In the genomic region with DNA sequence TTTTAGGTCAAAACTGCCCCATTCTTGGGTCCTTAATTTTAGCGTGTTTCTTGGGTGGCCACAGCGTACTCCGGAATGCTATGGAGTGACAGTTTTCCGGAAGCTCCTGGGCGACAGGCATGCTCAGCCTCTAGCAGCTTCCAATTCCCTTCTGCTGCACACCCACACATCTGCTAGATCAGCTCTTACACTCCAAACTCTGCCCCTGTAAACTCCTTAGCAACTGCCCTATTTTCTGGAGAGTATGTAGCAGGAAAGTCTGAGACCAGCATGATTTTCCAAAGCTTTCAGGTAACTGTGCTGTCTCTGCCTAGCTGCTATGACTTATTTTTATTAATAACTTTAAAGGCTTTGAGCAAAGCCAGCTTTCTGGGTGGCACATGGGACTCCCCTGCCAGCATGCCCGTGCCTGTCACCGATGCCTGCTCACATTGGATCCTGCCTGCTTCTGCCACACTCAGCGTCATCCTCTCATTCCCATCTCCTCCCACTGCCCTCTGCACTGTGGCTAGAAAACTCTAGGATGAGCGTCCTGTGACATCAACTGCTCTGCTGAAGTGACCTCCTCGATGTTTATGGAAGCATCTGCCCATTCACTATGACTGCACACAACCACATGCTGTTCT, we compare ENCODE assay signal across 21 cellular contexts. TPM values are rescaled to one million over a fixed set of nuclear protein-coding genes. Genes with fewer than 3 reads are reported as not detected.
DNase-seq lines count a peak whose midpoint lies in the region; ATAC-seq and TF ChIP-seq lines count a peak whose summit lies in the region.
"Had no signal": no experiment of that assay in that cellular context is flagged by ENCODE, and none has a peak within 500 bp of the region (broad histone marks: within the 10 kb centered on the region; RNA-seq: fewer than 3 reads in every experiment).

No MANE protein-coding gene starts in this region.

- H2AFZ ChIP-seq in GM23338: no peak overlapping the region

- no peaks in the 10 kb centered on the region for H3K36me3 ChIP-seq in GM23338 (ENCODE audit: insufficient read depth)

- H3K79me2 ChIP-seq in GM23338 (replicated peaks; ENCODE audit: insufficient read depth): peaks cover 6% of the 10 kb centered on the region; the same call in 1 of the 2 replicates

- H3K4me1 ChIP-seq in GM23338 (ENCODE audit: insufficient read depth) (no peaks in the 10 kb centered on the region), foreskin keratinocyte (no peaks in the 10 kb centered on the region)

- TF ChIP-seq CTCF in GM23338 (conservative IDR thresholded peaks at IDR 0.05; ENCODE audit: low read depth in 2 of 2): no peak
- no peak for TF ChIP-seq CTCF in foreskin keratinocyte (conservative IDR thresholded peaks at IDR 0.05)

- H3K4me2 ChIP-seq in GM23338: no peak overlapping the region
- H3K4me2 ChIP-seq: SK-N-SH had no signal

- no peaks in the 10 kb centered on the region for H4K20me1 ChIP-seq in GM23338 (replicated peaks; ENCODE audit: insufficient read depth)

- H3K36me3 Mint-ChIP-seq in GM23338 (ENCODE audit: low read depth): peaks cover 41% of the 10 kb centered on the region
- H3K36me3 Mint-ChIP-seq in T-helper 17 cell (ENCODE audit: low read depth): peaks cover 3% of the 10 kb centered on the region

- no peak for ATAC-seq in GM23338
- no peak for ATAC-seq in T-helper 17 cell
- ATAC-seq in foreskin keratinocyte: peak; percentile 46
- no peak for ATAC-seq in HG03520 (IDR thresholded peaks at IDR 0.05; ENCODE audit: unreplicated experiment)
- ATAC-seq: activated CD8-positive, alpha-beta T cell treated with anti-CD3 and anti-CD28 coated beads for 36 hours had no signal

- H3K27me3 Mint-ChIP-seq in GM23338 (ENCODE audit: insufficient read depth, low read depth, poor library complexity): peaks cover 2% of the 10 kb centered on the region
- no peaks in the 10 kb centered on the region for H3K27me3 Mint-ChIP-seq in T-helper 17 cell
- H3K27me3 Mint-ChIP-seq: activated CD8-positive, alpha-beta T cell treated with anti-CD3 and anti-CD28 coated beads for 36 hours; activated naive CD8-positive, alpha-beta T cell treated with anti-CD3 and anti-CD28 coated beads for 36 hours had no signal

- intact Hi-C loops in posterior vena cava (cut with DNase I): no loop called here

- no peaks in the 10 kb centered on the region for H3K9me3 ChIP-seq in T-helper 17 cell (ENCODE audit: control insufficient read depth, low read length, poor library complexity, severe bottlenecking)
- H3K9me3 ChIP-seq: SK-N-SH had no signal

- H3K27me3 ChIP-seq in GM23338 (ENCODE audit: insufficient read depth) (no peaks in the 10 kb centered on the region), foreskin keratinocyte (no peaks in the 10 kb centered on the region)

- H3F3A ChIP-seq in GM23338 (replicated peaks; ENCODE audit: low read depth): 0 out of 2 replicates have a peak, but pooled peaks cover 3% of the 10 kb centered on the region

- H3K27ac Mint-ChIP-seq in GM23338: 0 out of 2 replicates have a peak overlapping the region, but pooled peaks have one; percentile 62
- H3K27ac Mint-ChIP-seq in T-helper 17 cell: peak overlapping the region; percentile 83
- H3K27ac Mint-ChIP-seq: activated CD8-positive, alpha-beta T cell treated with anti-CD3 and anti-CD28 coated beads for 36 hours; activated naive CD8-positive, alpha-beta T cell treated with anti-CD3 and anti-CD28 coated beads for 36 hours had no signal

- H3K27ac ChIP-seq in GM23338 (ENCODE audit: low read depth) (no peak overlapping the region), foreskin keratinocyte (no peak overlapping the region)

- H3K9me2 ChIP-seq in GM23338 (ENCODE audit: insufficient read depth): no peaks in the 10 kb centered on the region
- H3K9me2 ChIP-seq: SK-N-SH had no signal

- no peaks in the 10 kb centered on the region for H3K4me1 Mint-ChIP-seq in GM23338
- H3K4me1 Mint-ChIP-seq in T-helper 17 cell: peaks cover 9% of the 10 kb centered on the region
- H3K4me1 Mint-ChIP-seq: activated naive CD8-positive, alpha-beta T cell treated with anti-CD3 and anti-CD28 coated beads for 36 hours had no signal

- H3K4me3 Mint-ChIP-seq in GM23338 (no peak overlapping the region), T-helper 17 cell (peak overlapping the region; percentile 25)
- H3K4me3 Mint-ChIP-seq: activated CD8-positive, alpha-beta T cell treated with anti-CD3 and anti-CD28 coated beads for 36 hours; activated naive CD8-positive, alpha-beta T cell treated with anti-CD3 and anti-CD28 coated beads for 36 hours had no signal

- DNase-seq in GM23338 (ENCODE audit: low spot score): no peak
- DNase-seq in T-helper 17 cell: no peak
- DNase-seq in foreskin keratinocyte: peak in 1 of 2 donors; percentile 7
- DNase-seq in posterior vena cava (ENCODE audit: low spot score): peak; percentile 23
- DNase-seq in LoVo (ENCODE audit: low spot score): no peak
- no peak for DNase-seq in NCI-H2196 treated with DMSO at 0.1 percent for 48 hours (lab: John Stamatoyannopoulos, UW; ENCODE audit: unreplicated experiment)
- DNase-seq in hepatic stellate cell (ENCODE audit: low spot score): no peak
- DNase-seq: activated CD8-positive, alpha-beta T cell treated with anti-CD3 and anti-CD28 coated beads for 36 hours; activated naive CD8-positive, alpha-beta T cell treated with anti-CD3 and anti-CD28 coated beads for 36 hours; DMS153; islet precursor cell; KG1; NCI-H1417 treated with DMSO at 0.1 percent for 48 hours; NCI-H2107; NCI-H446 treated with DMSO at 0.1 percent for 48 hours; RPMI8226; SK-N-SH; T-helper 2 cell; trophoblast cell had no signal

- H3K4me3 ChIP-seq in GM23338: no peak overlapping the region
- H3K4me3 ChIP-seq: lung had no signal

- H3K9me3 Mint-ChIP-seq in GM23338: peaks cover 4% of the 10 kb centered on the region; the same call in 2 of the 3 replicates
- H3K9me3 Mint-ChIP-seq: activated CD8-positive, alpha-beta T cell treated with anti-CD3 and anti-CD28 coated beads for 36 hours; activated naive CD8-positive, alpha-beta T cell treated with anti-CD3 and anti-CD28 coated beads for 36 hours had no signal

TF ChIP-seq in GM23338, 12 proteins besides CTCF, POLR2A, EP300 and RAD21 (continues in another document):
- no peak for TF ChIP-seq EZH2 (IDR thresholded peaks at IDR 0.05; ENCODE audit: low read depth, unreplicated experiment)
- no peak for TF ChIP-seq ZNF331 (CRISPR knock-in tag; IDR thresholded peaks at IDR 0.05; ENCODE audit: low read depth)
- TF ChIP-seq, protein P1, sequence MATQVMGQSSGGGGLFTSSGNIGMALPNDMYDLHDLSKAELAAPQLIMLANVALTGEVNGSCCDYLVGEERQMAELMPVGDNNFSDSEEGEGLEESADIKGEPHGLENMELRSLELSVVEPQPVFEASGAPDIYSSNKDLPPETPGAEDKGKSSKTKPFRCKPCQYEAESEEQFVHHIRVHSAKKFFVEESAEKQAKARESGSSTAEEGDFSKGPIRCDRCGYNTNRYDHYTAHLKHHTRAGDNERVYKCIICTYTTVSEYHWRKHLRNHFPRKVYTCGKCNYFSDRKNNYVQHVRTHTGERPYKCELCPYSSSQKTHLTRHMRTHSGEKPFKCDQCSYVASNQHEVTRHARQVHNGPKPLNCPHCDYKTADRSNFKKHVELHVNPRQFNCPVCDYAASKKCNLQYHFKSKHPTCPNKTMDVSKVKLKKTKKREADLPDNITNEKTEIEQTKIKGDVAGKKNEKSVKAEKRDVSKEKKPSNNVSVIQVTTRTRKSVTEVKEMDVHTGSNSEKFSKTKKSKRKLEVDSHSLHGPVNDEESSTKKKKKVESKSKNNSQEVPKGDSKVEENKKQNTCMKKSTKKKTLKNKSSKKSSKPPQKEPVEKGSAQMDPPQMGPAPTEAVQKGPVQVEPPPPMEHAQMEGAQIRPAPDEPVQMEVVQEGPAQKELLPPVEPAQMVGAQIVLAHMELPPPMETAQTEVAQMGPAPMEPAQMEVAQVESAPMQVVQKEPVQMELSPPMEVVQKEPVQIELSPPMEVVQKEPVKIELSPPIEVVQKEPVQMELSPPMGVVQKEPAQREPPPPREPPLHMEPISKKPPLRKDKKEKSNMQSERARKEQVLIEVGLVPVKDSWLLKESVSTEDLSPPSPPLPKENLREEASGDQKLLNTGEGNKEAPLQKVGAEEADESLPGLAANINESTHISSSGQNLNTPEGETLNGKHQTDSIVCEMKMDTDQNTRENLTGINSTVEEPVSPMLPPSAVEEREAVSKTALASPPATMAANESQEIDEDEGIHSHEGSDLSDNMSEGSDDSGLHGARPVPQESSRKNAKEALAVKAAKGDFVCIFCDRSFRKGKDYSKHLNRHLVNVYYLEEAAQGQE (IDR thresholded peaks at IDR 0.05; ENCODE audit: unreplicated experiment): no peak
- TF ChIP-seq JUNB (IDR thresholded peaks at IDR 0.05; ENCODE audit: unreplicated experiment): no peak
- no peak for TF ChIP-seq NANOG (IDR thresholded peaks at IDR 0.05; ENCODE audit: borderline replicate concordance)
- no peak for TF ChIP-seq STAT1 (IDR thresholded peaks at IDR 0.05; ENCODE audit: unreplicated experiment)
- TF ChIP-seq EZH2phosphoT487 (IDR thresholded peaks at IDR 0.05; ENCODE audit: unreplicated experiment): no peak
- TF ChIP-seq POLR2AphosphoS5 (IDR thresholded peaks at IDR 0.05; ENCODE audit: low read depth): no peak
- no peak for TF ChIP-seq CREB1 (CRISPR knock-in tag; IDR thresholded peaks at IDR 0.05; ENCODE audit: low read depth)
- no peak for TF ChIP-seq ZNF114 (CRISPR knock-in tag; IDR thresholded peaks at IDR 0.05)

RNA-seq across cellular contexts. Expression of gene TOLLIP, which starts 17.3 kb away (rescaled TPM):
- 11.7 and 18.0 TPM in 2 replicates for total RNA-seq in GM23338 (2014; rRNA removed; shearing (Covaris generic))
- 9.7 and 13.5 TPM in 2 replicates for polyA plus RNA-seq in GM23338 (2016; fragmentation: Nextera tagmentation; extraction: Ambion mirVana)
- 10 to 100 TPM; 40.2 to 56.3 TPM for total RNA-seq in T-helper 17 cell
- total RNA-seq in foreskin keratinocyte: 34.2 and 37.3 TPM in 2 replicates
- polyA plus RNA-seq in foreskin keratinocyte: 44.5 and 52.5 TPM in 2 replicates
- total RNA-seq in posterior vena cava: 10 to 100 TPM; 44.1 to 46.4 TPM
